ENCODE assay signal across 9 cellular contexts in genomic region chr17:78474631-78475146, GRCh38.
DNase-seq lines count a peak whose midpoint lies in the region; ATAC-seq and TF ChIP-seq lines count a peak whose summit lies in the region.
"Had no signal": no experiment of that assay in that cellular context is flagged by ENCODE, and none has a peak within 500 bp of the region (broad histone marks: within the 10 kb centered on the region; RNA-seq: fewer than 3 reads in every experiment).

No MANE protein-coding gene starts in this region.

- no peaks in the 10 kb centered on the region for H3K9me2 ChIP-seq in Karpas-422 (replicated peaks; ENCODE audit: insufficient read depth, low read length)

- no peak overlapping the region for H3K27ac Mint-ChIP-seq in activated naive CD4-positive, alpha-beta T cell treated with anti-CD3 and anti-CD28 coated beads, Interleukin-2, amount 50 U/mL, for 72 hours
- no peak overlapping the region for H3K27ac Mint-ChIP-seq in activated naive CD4-positive, alpha-beta T cell treated with anti-CD3 and anti-CD28 coated beads for 36 hours
- H3K27ac Mint-ChIP-seq in activated CD8-positive, alpha-beta T cell treated with anti-CD3 and anti-CD28 coated beads for 36 hours = no peak overlapping the region

- H3K4me1 Mint-ChIP-seq in activated naive CD4-positive, alpha-beta T cell treated with anti-CD3 and anti-CD28 coated beads for 36 hours (ENCODE audit: low read depth) = no peaks in the 10 kb centered on the region
- H3K4me1 Mint-ChIP-seq in activated CD8-positive, alpha-beta T cell treated with anti-CD3 and anti-CD28 coated beads for 36 hours (ENCODE audit: low read depth) = peaks cover 11% of the 10 kb centered on the region

- TF ChIP-seq CTCF in activated CD8-positive, alpha-beta T cell treated with anti-CD3 and anti-CD28 coated beads for 36 hours (IDR thresholded peaks at IDR 0.05) = no peak
- TF ChIP-seq CTCF in transverse colon (IDR thresholded peaks at IDR 0.05) (no peak), ascending aorta (IDR thresholded peaks at IDR 0.05) (no peak)

- no peaks in the 10 kb centered on the region for H3K9me3 Mint-ChIP-seq in activated naive CD4-positive, alpha-beta T cell treated with anti-CD3 and anti-CD28 coated beads, Interleukin-2, amount 50 U/mL, for 72 hours
- H3K9me3 Mint-ChIP-seq in activated naive CD4-positive, alpha-beta T cell treated with anti-CD3 and anti-CD28 coated beads for 36 hours = no peaks in the 10 kb centered on the region
- H3K9me3 Mint-ChIP-seq in activated CD8-positive, alpha-beta T cell treated with anti-CD3 and anti-CD28 coated beads for 36 hours = no peaks in the 10 kb centered on the region

- H2AFZ ChIP-seq in Karpas-422 (ENCODE audit: low read length) = no peak overlapping the region

- TF ChIP-seq EP300 in transverse colon (IDR thresholded peaks at IDR 0.05; ENCODE audit: low read depth) = no peak

- H3K27ac ChIP-seq in transverse colon = no peak overlapping the region
- H3K27ac ChIP-seq in ascending aorta = no peak overlapping the region
- H3K27ac ChIP-seq in Karpas-422 (ENCODE audit: low read length) = no peak overlapping the region

- no peak overlapping the region for H3K4me2 ChIP-seq in Karpas-422 (ENCODE audit: low read depth, low read length, poor library complexity, severe bottlenecking)

- no peak overlapping the region for H3K4me3 ChIP-seq in transverse colon
- H3K4me3 ChIP-seq in ascending aorta = no peak overlapping the region
- H3K4me3 ChIP-seq in Karpas-422 (ENCODE audit: low read length) = no peak overlapping the region

- WGBS in transverse colon (ENCODE audit: low coverage in 1 of 2), 2 donors = 67 to 80% methylated on average over 2 to 18 of the region's 18 CpGs

- H3K27me3 ChIP-seq in transverse colon = peaks cover 4% of the 10 kb centered on the region
- no peaks in the 10 kb centered on the region for H3K27me3 ChIP-seq in ascending aorta
- H3K27me3 ChIP-seq in Karpas-422 (ENCODE audit: low read length) = no peaks in the 10 kb centered on the region

- H3K4me1 ChIP-seq in transverse colon (peaks cover 0 to 6% (median 0%) of the 10 kb centered on the region in 4 donors), ascending aorta (no peaks in the 10 kb centered on the region), Karpas-422 (ENCODE audit: low read length) (no peaks in the 10 kb centered on the region)

- DNase-seq in activated naive CD4-positive, alpha-beta T cell treated with anti-CD3 and anti-CD28 coated beads, Interleukin-2, amount 50 U/mL, for 72 hours (ENCODE audit: low spot score in 2 of 2) = no peak
- no peak for DNase-seq in activated naive CD4-positive, alpha-beta T cell treated with anti-CD3 and anti-CD28 coated beads for 36 hours
- peak; percentile 60 for DNase-seq in activated CD8-positive, alpha-beta T cell treated with anti-CD3 and anti-CD28 coated beads for 36 hours
- DNase-seq in transverse colon (peak; percentile 58), ascending aorta (ENCODE audit: low spot score in 2 of 2) (no peak), Karpas-422 (no peak), DMS79 treated with DMSO at 0.1 percent for 48 hours (lab: John Stamatoyannopoulos, UW) (no peak)
- DNase-seq: stimulated activated CD4-positive, alpha-beta T cell treated with anti-CD3 and anti-CD28 coated beads, Interleukin-4, amount 100 ng/mL, for 4 hours had no signal

- intact Hi-C loops in activated naive CD4-positive, alpha-beta T cell treated with anti-CD3 and anti-CD28 coated beads for 36 hours (cut with micrococcal nuclease) = no loop called here
- intact Hi-C loops in activated CD8-positive, alpha-beta T cell treated with anti-CD3 and anti-CD28 coated beads for 36 hours (cut with micrococcal nuclease) = no loop called here
- intact Hi-C loops in transverse colon (cut with DNase I; ENCODE audit: low total_unique reads) = no loop called here
- intact Hi-C loops in ascending aorta (cut with DNase I) = no loop called here

- peak; percentile 77 to 81 for ATAC-seq in activated naive CD4-positive, alpha-beta T cell treated with anti-CD3 and anti-CD28 coated beads, Interleukin-2, amount 50 U/mL, for 72 hours
- peak; percentile 75 for ATAC-seq in HG02885 (IDR thresholded peaks at IDR 0.05; ENCODE audit: poor library complexity, unreplicated experiment)
- peak; percentile 79 for ATAC-seq in activated CD8-positive, alpha-beta T cell treated with anti-CD3 and anti-CD28 coated beads for 36 hours

- H3K36me3 Mint-ChIP-seq in activated naive CD4-positive, alpha-beta T cell treated with anti-CD3 and anti-CD28 coated beads, Interleukin-2, amount 50 U/mL, for 72 hours = no peaks in the 10 kb centered on the region
- H3K36me3 Mint-ChIP-seq in activated naive CD4-positive, alpha-beta T cell treated with anti-CD3 and anti-CD28 coated beads for 36 hours (ENCODE audit: low read depth) = no peaks in the 10 kb centered on the region
- no peaks in the 10 kb centered on the region for H3K36me3 Mint-ChIP-seq in activated CD8-positive, alpha-beta T cell treated with anti-CD3 and anti-CD28 coated beads for 36 hours (ENCODE audit: low read depth)

- CTCF ChIA-PET in activated naive CD4-positive, alpha-beta T cell treated with anti-CD3 and anti-CD28 coated beads for 36 hours (lab: Charles Lee) = no interaction called here
- CTCF ChIA-PET in activated CD8-positive, alpha-beta T cell treated with anti-CD3 and anti-CD28 coated beads for 36 hours (lab: Charles Lee) = no interaction called here

- no peak for TF ChIP-seq POLR2A in transverse colon (IDR thresholded peaks at IDR 0.05)

- in situ Hi-C loops in transverse colon (cut with MboI; ENCODE audit: low pct_ligation_motif_present in 1 of 4, low pct_unique_long_range_greater_than_20kb in 1 of 4, low sequenced_read_pairs in 3 of 4) = loop anchor here in 1 of 4 donors (25.0 kb wide), 1 partner anchor 338 kb away; no protein-coding TSS in a partner anchor

- H4K20me1 ChIP-seq in Karpas-422 (ENCODE audit: insufficient read depth, low read depth, low read length) = no peaks in the 10 kb centered on the region

- no peak overlapping the region for H3K9ac ChIP-seq in Karpas-422 (ENCODE audit: low read length)

- H3K36me3 ChIP-seq in transverse colon (no peaks in the 10 kb centered on the region), ascending aorta (no peaks in the 10 kb centered on the region), Karpas-422 (ENCODE audit: insufficient read depth, low read length) (no peaks in the 10 kb centered on the region)

- H3K27me3 Mint-ChIP-seq in activated naive CD4-positive, alpha-beta T cell treated with anti-CD3 and anti-CD28 coated beads for 36 hours (ENCODE audit: low read depth) = no peaks in the 10 kb centered on the region
- H3K27me3 Mint-ChIP-seq in activated CD8-positive, alpha-beta T cell treated with anti-CD3 and anti-CD28 coated beads for 36 hours = peaks cover 3% of the 10 kb centered on the region

- no peak overlapping the region for H3K4me3 Mint-ChIP-seq in activated naive CD4-positive, alpha-beta T cell treated with anti-CD3 and anti-CD28 coated beads for 36 hours
- no peak overlapping the region for H3K4me3 Mint-ChIP-seq in activated CD8-positive, alpha-beta T cell treated with anti-CD3 and anti-CD28 coated beads for 36 hours

- H3K79me2 ChIP-seq in Karpas-422 (ENCODE audit: low read length) = no peaks in the 10 kb centered on the region

- POLR2A ChIA-PET in activated CD8-positive, alpha-beta T cell treated with anti-CD3 and anti-CD28 coated beads for 36 hours (lab: Charles Lee) = no interaction called here

- H3K9me3 ChIP-seq in transverse colon = no peaks in the 10 kb centered on the region
- H3K9me3 ChIP-seq in ascending aorta = no peaks in the 10 kb centered on the region
- peaks cover 3% of the 10 kb centered on the region; the same call in 1 of the 2 replicates for H3K9me3 ChIP-seq in Karpas-422 (ENCODE audit: low read length)

Comparison
In these comparisons a context has a peak if more than half of its experiments do, and no peak if none do; other contexts are left out.
1. DNase-seq: peak in activated CD8-positive, alpha-beta T cell treated with anti-CD3 and anti-CD28 coated beads for 36 hours (single experiment) and transverse colon (single experiment); none in activated naive CD4-positive, alpha-beta T cell treated with anti-CD3 and anti-CD28 coated beads, Interleukin-2, amount 50 U/mL, for 72 hours (0 of 2), activated naive CD4-positive, alpha-beta T cell treated with anti-CD3 and anti-CD28 coated beads for 36 hours (single experiment), ascending aorta (0 of 2), Karpas-422 (single experiment) and DMS79 treated with DMSO at 0.1 percent for 48 hours (single experiment).
2. Peak in every context shown above with its lines, with median percentiles within 50 percentile points of each other: ATAC-seq.